In genomic region chr18:44598514-44598913, GRCh38 we compare ENCODE assay signal across 16 cellular contexts.
"Had no signal": no experiment of that assay in that cellular context is flagged by ENCODE, and none has a peak within 500 bp of the region (broad histone marks: within the 10 kb centered on the region; RNA-seq: fewer than 3 reads in every experiment).

No MANE protein-coding gene starts in this region.

- H3K36me3 ChIP-seq: esophagus squamous epithelium, left lung, transverse colon had no signal

- H3K4me3 Mint-ChIP-seq: activated naive CD8-positive, alpha-beta T cell treated with anti-CD3 and anti-CD28 coated beads, Interleukin-2, amount 50 U/mL, for 24 hours; memory B cell; natural killer cell; stimulated activated effector memory CD8-positive, alpha-beta T cell treated with anti-CD3 and anti-CD28 coated beads, Interleukin-12 subunit alpha, Interleukin-12 subunit beta, amount 100 ng/mL, for 72 hours had no signal

- ATAC-seq: activated naive CD8-positive, alpha-beta T cell treated with anti-CD3 and anti-CD28 coated beads, Interleukin-2, amount 50 U/mL, for 24 hours; left lung; natural killer cell; stimulated activated effector memory CD8-positive, alpha-beta T cell treated with anti-CD3 and anti-CD28 coated beads, Interleukin-12 subunit alpha, Interleukin-12 subunit beta, amount 100 ng/mL, for 72 hours had no signal

- H3K27me3 ChIP-seq: esophagus squamous epithelium, hepatocyte, left lung, transverse colon had no signal

- H3K9me3 Mint-ChIP-seq: activated naive CD8-positive, alpha-beta T cell treated with anti-CD3 and anti-CD28 coated beads, Interleukin-2, amount 50 U/mL, for 24 hours; memory B cell; natural killer cell; stimulated activated effector memory CD8-positive, alpha-beta T cell treated with anti-CD3 and anti-CD28 coated beads, Interleukin-12 subunit alpha, Interleukin-12 subunit beta, amount 100 ng/mL, for 72 hours had no signal

- H3K9me3 ChIP-seq: esophagus squamous epithelium, left lung, transverse colon had no signal

- H3K79me2 ChIP-seq: hepatocyte had no signal

- H3K27ac Mint-ChIP-seq: activated naive CD8-positive, alpha-beta T cell treated with anti-CD3 and anti-CD28 coated beads, Interleukin-2, amount 50 U/mL, for 24 hours; memory B cell; natural killer cell; stimulated activated effector memory CD8-positive, alpha-beta T cell treated with anti-CD3 and anti-CD28 coated beads, Interleukin-12 subunit alpha, Interleukin-12 subunit beta, amount 100 ng/mL, for 72 hours had no signal

- DNase-seq: activated CD4-positive, CD25-positive, alpha-beta regulatory T cell treated with anti-CD3 and anti-CD28 coated beads, Interleukin-2, amount 50 U/mL, for 72 hours; activated naive CD4-positive, alpha-beta T cell treated with Interleukin-2 at 50 U/mL for 16 hours; activated naive CD8-positive, alpha-beta T cell treated with anti-CD3 and anti-CD28 coated beads, Interleukin-2, amount 50 U/mL, for 24 hours; activated T-cell treated with anti-CD3 and anti-CD28 coated beads for 4 hours; esophagus squamous epithelium; kidney; left lung; natural killer cell; stimulated activated CD4-positive, alpha-beta T cell treated with anti-CD3 and anti-CD28 coated beads, Interleukin-12 subunit alpha, Interleukin-12 subunit beta, amount 100 ng/mL, for 4 hours; stimulated activated CD4-positive, alpha-beta T cell treated with anti-CD3 and anti-CD28 coated beads, Interleukin-2, amount 100 ng/mL, for 24 hours; T-helper 1 cell; T1000; transverse colon had no signal

- H2AFZ ChIP-seq: hepatocyte had no signal

- H3K4me2 ChIP-seq: hepatocyte had no signal

- H3K36me3 Mint-ChIP-seq: memory B cell; natural killer cell; stimulated activated effector memory CD8-positive, alpha-beta T cell treated with anti-CD3 and anti-CD28 coated beads, Interleukin-12 subunit alpha, Interleukin-12 subunit beta, amount 100 ng/mL, for 72 hours had no signal

- H3K27ac ChIP-seq: hepatocyte, transverse colon had no signal

- H3K4me3 ChIP-seq: esophagus squamous epithelium, hepatocyte, left lung, transverse colon had no signal
